ENCODE assay signal across 17 cellular contexts in genomic region chr5:142829821-142830220, GRCh38. TPM values are rescaled to one million over a fixed set of nuclear protein-coding genes. Genes with fewer than 3 reads are reported as not detected.
DNase-seq lines count a peak whose midpoint lies in the region; ATAC-seq and TF ChIP-seq lines count a peak whose summit lies in the region.
"Had no signal": no experiment of that assay in that cellular context is flagged by ENCODE, and none has a peak within 500 bp of the region (broad histone marks: within the 10 kb centered on the region; RNA-seq: fewer than 3 reads in every experiment).

No MANE protein-coding gene starts in this region.

- H3K27ac ChIP-seq in brain microvascular endothelial cell: peak overlapping the region; percentile 88
- no peak overlapping the region for H3K27ac ChIP-seq in dorsolateral prefrontal cortex
- H3K27ac ChIP-seq: RWPE1 had no signal

- no peaks in the 10 kb centered on the region for H3K9me3 Mint-ChIP-seq in activated CD4-positive, alpha-beta T cell treated with anti-CD3 and anti-CD28 coated beads, Interleukin-2, amount 10 ng/mL, durations not matched to agents 7 days and 5 days
- H3K9me3 Mint-ChIP-seq: activated CD4-positive, alpha-beta memory T cell treated with anti-CD3 and anti-CD28 coated beads, Interleukin-2, amount 10 ng/mL, durations not matched to agents 7 days and 5 days; activated T-helper 17 cell treated with anti-CD3 and anti-CD28 coated beads, Interleukin-2, amount 50 U/mL, for 72 hours; naive thymus-derived CD4-positive, alpha-beta T cell had no signal

- peak; percentile 12 for ATAC-seq in Right ventricle myocardium superior (ENCODE audit: poor library complexity)
- no peak for ATAC-seq in HG03520 (IDR thresholded peaks at IDR 0.05; ENCODE audit: unreplicated experiment)
- ATAC-seq: activated T-helper 17 cell treated with anti-CD3 and anti-CD28 coated beads, Interleukin-2, amount 50 U/mL, for 72 hours; left colon; naive thymus-derived CD4-positive, alpha-beta T cell had no signal

- POLR2A ChIA-PET in activated CD4-positive, alpha-beta T cell treated with anti-CD3 and anti-CD28 coated beads, Interleukin-2, amount 10 ng/mL, durations not matched to agents 7 days and 5 days (lab: Charles Lee): no interaction called here

- H3K27ac Mint-ChIP-seq in activated CD4-positive, alpha-beta T cell treated with anti-CD3 and anti-CD28 coated beads, Interleukin-2, amount 10 ng/mL, durations not matched to agents 7 days and 5 days: no peak overlapping the region
- H3K27ac Mint-ChIP-seq: activated CD4-positive, alpha-beta memory T cell treated with anti-CD3 and anti-CD28 coated beads, Interleukin-2, amount 10 ng/mL, durations not matched to agents 7 days and 5 days; activated T-helper 17 cell treated with anti-CD3 and anti-CD28 coated beads, Interleukin-2, amount 50 U/mL, for 72 hours had no signal

- intact Hi-C loops in Right ventricle myocardium superior (cut with DNase I): no loop called here
- intact Hi-C loops in cardiac septum (cut with DNase I): no loop called here
- intact Hi-C loops in dorsolateral prefrontal cortex (cut with DNase I): no loop called here

- H3K4me1 Mint-ChIP-seq in activated CD4-positive, alpha-beta T cell treated with anti-CD3 and anti-CD28 coated beads, Interleukin-2, amount 10 ng/mL, durations not matched to agents 7 days and 5 days: peaks cover 27% of the 10 kb centered on the region

- H3K27me3 ChIP-seq in brain microvascular endothelial cell (replicated peaks) (no peaks in the 10 kb centered on the region), dorsolateral prefrontal cortex (no peaks in the 10 kb centered on the region)

- peaks cover 2% of the 10 kb centered on the region for H3K36me3 Mint-ChIP-seq in activated CD4-positive, alpha-beta T cell treated with anti-CD3 and anti-CD28 coated beads, Interleukin-2, amount 10 ng/mL, durations not matched to agents 7 days and 5 days (ENCODE audit: low read depth)

- DNase-seq in Right ventricle myocardium superior: no peak
- no peak for DNase-seq in cardiac septum (ENCODE audit: low spot score)
- DNase-seq in brain microvascular endothelial cell: peak; percentile 62
- DNase-seq in lung microvascular endothelial cell (ENCODE audit: low read depth in 2 of 2): peak; percentile 84 to 98
- no peak for DNase-seq in activated CD4-positive, alpha-beta T cell treated with anti-CD3 and anti-CD28 coated beads, Interleukin-2, amount 10 ng/mL, durations not matched to agents 7 days and 5 days
- DNase-seq in dorsolateral prefrontal cortex: no peak
- DNase-seq in NCI-H2107 treated with DMSO at 0.1 percent for 48 hours (lab: John Stamatoyannopoulos, UW; ENCODE audit: unreplicated experiment): no peak
- DNase-seq: activated CD4-positive, alpha-beta memory T cell treated with anti-CD3 and anti-CD28 coated beads, Interleukin-2, amount 10 ng/mL, durations not matched to agents 7 days and 5 days; left colon; naive thymus-derived CD4-positive, alpha-beta T cell; NCI-H1417 treated with DMSO at 0.1 percent for 48 hours; NCI-H526; substantia nigra; T1000 had no signal

- TF ChIP-seq CTCF in brain microvascular endothelial cell (IDR thresholded peaks at IDR 0.05; ENCODE audit: low read depth, low read length, missing control alignments) (no peak), dorsolateral prefrontal cortex (IDR thresholded peaks at IDR 0.05 in 54 of 56, conservative IDR thresholded peaks at IDR 0.05 in 2 of 56; ENCODE audit: low read depth in 1 of 56, partially characterized antibody in 56 of 56) (no peak)

- H3K4me3 Mint-ChIP-seq in activated CD4-positive, alpha-beta T cell treated with anti-CD3 and anti-CD28 coated beads, Interleukin-2, amount 10 ng/mL, durations not matched to agents 7 days and 5 days: no peak overlapping the region
- H3K4me3 Mint-ChIP-seq: activated CD4-positive, alpha-beta memory T cell treated with anti-CD3 and anti-CD28 coated beads, Interleukin-2, amount 10 ng/mL, durations not matched to agents 7 days and 5 days; activated T-helper 17 cell treated with anti-CD3 and anti-CD28 coated beads, Interleukin-2, amount 50 U/mL, for 72 hours; naive thymus-derived CD4-positive, alpha-beta T cell had no signal

- H3K27me3 Mint-ChIP-seq in activated CD4-positive, alpha-beta T cell treated with anti-CD3 and anti-CD28 coated beads, Interleukin-2, amount 10 ng/mL, durations not matched to agents 7 days and 5 days: no peaks in the 10 kb centered on the region
- H3K27me3 Mint-ChIP-seq: activated CD4-positive, alpha-beta memory T cell treated with anti-CD3 and anti-CD28 coated beads, Interleukin-2, amount 10 ng/mL, durations not matched to agents 7 days and 5 days; activated T-helper 17 cell treated with anti-CD3 and anti-CD28 coated beads, Interleukin-2, amount 50 U/mL, for 72 hours; naive thymus-derived CD4-positive, alpha-beta T cell had no signal

- CTCF ChIA-PET in activated CD4-positive, alpha-beta T cell treated with anti-CD3 and anti-CD28 coated beads, Interleukin-2, amount 10 ng/mL, durations not matched to agents 7 days and 5 days (lab: Charles Lee): interaction anchor here (0.7 to 1.1 kb wide), 3 partner anchors 23 to 59 kb away, joined by 3 read pairs; partner anchors contain the start of gene ARHGAP26

- in situ Hi-C loops in brain microvascular endothelial cell (cut with HindIII; ENCODE audit: low pct_ligation_motif_present, low sequenced_read_pairs): no loop called here

- no peaks in the 10 kb centered on the region for H3K36me3 ChIP-seq in brain microvascular endothelial cell (replicated peaks)

- H3K4me3 ChIP-seq in brain microvascular endothelial cell (ENCODE audit: low read depth, low read length) (no peak overlapping the region), dorsolateral prefrontal cortex (no peak overlapping the region)

RNA-seq across cellular contexts. Expression of gene ARHGAP26, which starts 59.6 kb away (rescaled TPM):
- total RNA-seq in Right ventricle myocardium superior (32.5 TPM), cardiac septum (32.0 TPM), lung microvascular endothelial cell (15.7 and 34.5 TPM in 2 replicates), dorsolateral prefrontal cortex (100 to 1,000 TPM in 119 of 120 experiments, 10 to 100 TPM in 1; 84.5 to 257 (median 180) TPM)
- total RNA-seq in activated CD4-positive, alpha-beta T cell treated with anti-CD3 and anti-CD28 coated beads, Interleukin-2, amount 10 ng/mL, durations not matched to agents 7 days and 5 days: 10 to 100 TPM; 21.0 to 21.5 TPM

Comparison
In these comparisons a context has a peak if more than half of its experiments do, and no peak if none do; other contexts are left out.
1. DNase-seq: peak in brain microvascular endothelial cell (single experiment) and lung microvascular endothelial cell (2 of 2); none in Right ventricle myocardium superior (single experiment), cardiac septum (single experiment), activated CD4-positive, alpha-beta T cell treated with anti-CD3 and anti-CD28 coated beads, Interleukin-2, amount 10 ng/mL, durations not matched to agents 7 days and 5 days (single experiment), dorsolateral prefrontal cortex (0 of 10) and NCI-H2107 treated with DMSO at 0.1 percent for 48 hours (single experiment).